Comparison of ENCODE assay signal across 33 cellular contexts in the genomic region with DNA sequence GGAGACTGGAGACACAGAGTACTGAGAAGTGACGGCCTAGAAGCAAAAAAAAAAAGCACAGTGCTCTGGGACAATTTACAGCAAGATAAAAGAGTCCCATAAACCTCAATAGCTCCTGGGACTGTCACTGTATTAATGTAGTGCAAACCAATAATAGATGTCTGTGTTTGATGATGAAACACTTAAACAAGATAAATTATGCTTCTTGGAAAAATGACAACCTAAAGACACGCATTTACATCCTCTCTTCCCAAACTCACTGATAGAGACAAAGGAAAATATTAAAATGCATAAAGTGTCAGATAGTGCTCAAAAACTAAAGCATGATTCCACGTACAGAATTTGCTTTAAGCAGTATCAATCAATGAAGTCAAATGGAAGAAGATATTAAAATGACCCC.
"Had no signal": no experiment of that assay in that cellular context is flagged by ENCODE, and none has a peak within 500 bp of the region (broad histone marks: within the 10 kb centered on the region; RNA-seq: fewer than 3 reads in every experiment).

No MANE protein-coding gene starts in this region.

- H3K27ac ChIP-seq: KMS-11 had no signal

- H3K9me3 ChIP-seq: MG63 had no signal

- H3K36me3 ChIP-seq: MG63 had no signal

- H3K4me2 ChIP-seq: KMS-11 had no signal

- H3K4me3 ChIP-seq: MG63 had no signal

- DNase-seq: Karpas-422, Kasumi-1, MG63, MM.1S, NCI-H1048, NCI-H1092, NCI-H1092 treated with DMSO at 0.1 percent for 48 hours, NCI-H1105, NCI-H1105 treated with DMSO at 0.1 percent for 48 hours, NCI-H1417, NCI-H1417 treated with DMSO at 0.1 percent for 48 hours, NCI-H1436, NCI-H1436 treated with DMSO at 0.1 percent for 48 hours, NCI-H146, NCI-H1694, NCI-H1694 treated with DMSO at 0.1 percent for 48 hours, NCI-H187, NCI-H187 treated with DMSO at 0.1 percent for 48 hours, NCI-H1930, NCI-H2029, NCI-H2029 treated with DMSO at 0.1 percent for 48 hours, NCI-H2081, NCI-H2081 treated with DMSO at 0.1 percent for 48 hours, NCI-H2107, NCI-H2171, NCI-H2171 treated with DMSO at 0.1 percent for 48 hours, NCI-H2227 treated with DMSO at 0.1 percent for 48 hours, NCI-H226, NCI-H345, NCI-H446, NCI-H446 treated with DMSO at 0.1 percent for 48 hours, NCI-H510A had no signal

- H3K9ac ChIP-seq: KMS-11 had no signal

- H3K27me3 ChIP-seq: MG63 had no signal
